ENCODE assay signal across 8 cellular contexts in the genomic region with DNA sequence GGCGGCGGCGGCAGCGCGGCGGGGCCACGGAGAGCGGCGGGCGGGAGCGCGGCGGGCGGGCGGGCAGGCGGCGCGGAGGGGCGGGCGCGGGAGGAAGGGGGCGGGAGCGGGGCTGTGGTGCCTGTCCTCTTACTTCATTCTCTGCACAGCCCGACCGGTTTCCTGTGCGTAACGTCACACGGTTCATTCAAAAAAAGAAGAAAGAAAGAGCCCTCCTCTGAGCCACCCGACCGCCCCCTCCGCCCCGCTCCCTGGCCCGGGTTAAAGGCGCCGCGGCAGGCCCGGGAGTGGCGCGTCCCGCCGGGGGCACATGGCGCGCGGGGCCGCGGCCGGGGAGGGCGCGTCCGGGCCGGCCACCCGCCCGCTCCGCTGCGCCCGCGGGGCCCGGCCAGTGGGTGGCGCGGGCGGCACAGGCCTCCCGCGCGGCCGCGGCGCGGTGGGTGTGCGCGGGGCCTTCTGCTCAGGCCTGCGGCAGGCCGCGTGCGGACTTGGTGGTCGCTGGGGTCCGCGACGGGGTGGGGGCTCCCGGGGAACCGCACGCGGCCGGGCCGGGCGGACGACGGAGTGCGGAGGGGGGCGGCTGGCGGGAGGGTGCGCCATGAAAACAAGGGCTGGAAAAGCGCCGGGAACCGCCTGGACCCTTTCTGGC. TPM values are rescaled to one million over a fixed set of nuclear protein-coding genes. Genes with fewer than 3 reads are reported as not detected.
A peak's percentile ranks its signal among the peaks of the same experiment; 100 is the strongest.
DNase-seq lines count a peak whose midpoint lies in the region; ATAC-seq and TF ChIP-seq lines count a peak whose summit lies in the region.

No MANE protein-coding gene starts in this region.

- no peaks in the 10 kb centered on the region for H3K27me3 Mint-ChIP-seq in activated CD4-positive, alpha-beta T cell treated with anti-CD3 and anti-CD28 coated beads, Interleukin-2, amount 10 ng/mL, durations not matched to agents 7 days and 5 days
- peaks cover 22% of the 10 kb centered on the region for H3K27me3 Mint-ChIP-seq in dendritic cell treated with granulocyte-macrophage colony-stimulating factor and Interleukin-4, amounts not matched to agents 40 ng/mL and 50 ng/mL, for 4 days

- H3K36me3 ChIP-seq in liver (ENCODE audit: control insufficient read depth in 4 of 4, insufficient read depth in 3 of 4, low read depth in 1 of 4, low read length in 3 of 4) = no peaks in the 10 kb centered on the region

- TF ChIP-seq RAD21 in liver (IDR thresholded peaks at IDR 0.05) = no peak

- POLR2A ChIA-PET in activated CD4-positive, alpha-beta T cell treated with anti-CD3 and anti-CD28 coated beads, Interleukin-2, amount 10 ng/mL, durations not matched to agents 7 days and 5 days (lab: Charles Lee) = no interaction called here

- peak overlapping the region; percentile 33 to 43 for H3K9ac ChIP-seq in liver (ENCODE audit: low read depth in 1 of 2, low read length in 2 of 2)

- under 1% methylated on average over 94 of the region's 94 CpGs for WGBS in liver

- DNase-seq in AG20443 (ENCODE audit: low spot score) (peak; percentile 87), NCI-H510A (lab: John Stamatoyannopoulos, UW) (peak; percentile 89)
- DNase-seq in activated CD4-positive, alpha-beta T cell treated with anti-CD3 and anti-CD28 coated beads, Interleukin-2, amount 10 ng/mL, durations not matched to agents 7 days and 5 days = peak; percentile 92
- DNase-seq in stimulated activated CD4-positive, alpha-beta T cell treated with anti-CD3 and anti-CD28 coated beads, Interleukin-4, amount 100 ng/mL, for 4 hours = peak; percentile 80 to 89

- intact Hi-C loops in dendritic cell treated with granulocyte-macrophage colony-stimulating factor and Interleukin-4, amounts not matched to agents 40 ng/mL and 50 ng/mL, for 4 days (cut with micrococcal nuclease) = no loop called here

- peaks cover 27% of the 10 kb centered on the region for H3K4me1 Mint-ChIP-seq in activated CD4-positive, alpha-beta T cell treated with anti-CD3 and anti-CD28 coated beads, Interleukin-2, amount 10 ng/mL, durations not matched to agents 7 days and 5 days
- H3K4me1 Mint-ChIP-seq in dendritic cell treated with granulocyte-macrophage colony-stimulating factor and Interleukin-4, amounts not matched to agents 40 ng/mL and 50 ng/mL, for 4 days (ENCODE audit: low read depth) = peaks cover 43% of the 10 kb centered on the region

- peak overlapping the region; percentile 47 to 91 (median 56) for H3K4me3 ChIP-seq in liver (ENCODE audit: low read depth in 1 of 3, low read length in 3 of 3)

- peaks cover 37% of the 10 kb centered on the region for H3K36me3 Mint-ChIP-seq in activated CD4-positive, alpha-beta T cell treated with anti-CD3 and anti-CD28 coated beads, Interleukin-2, amount 10 ng/mL, durations not matched to agents 7 days and 5 days (ENCODE audit: low read depth)
- no peaks in the 10 kb centered on the region for H3K36me3 Mint-ChIP-seq in dendritic cell treated with granulocyte-macrophage colony-stimulating factor and Interleukin-4, amounts not matched to agents 40 ng/mL and 50 ng/mL, for 4 days (ENCODE audit: low read depth)

- H3K4me1 ChIP-seq in liver (ENCODE audit: control insufficient read depth in 4 of 4, insufficient read depth in 4 of 4, low read length in 3 of 4) = peaks cover 3 to 20% (median 10%) of the 10 kb centered on the region in 4 donors

- H3K27ac Mint-ChIP-seq in activated CD4-positive, alpha-beta T cell treated with anti-CD3 and anti-CD28 coated beads, Interleukin-2, amount 10 ng/mL, durations not matched to agents 7 days and 5 days = peak overlapping the region; percentile 91
- peak overlapping the region; percentile 80 for H3K27ac Mint-ChIP-seq in dendritic cell treated with granulocyte-macrophage colony-stimulating factor and Interleukin-4, amounts not matched to agents 40 ng/mL and 50 ng/mL, for 4 days

- peak; percentile 26 for TF ChIP-seq CTCF in liver (IDR thresholded peaks at IDR 0.05; ENCODE audit: low read depth, low read length, missing input control)

- CTCF ChIA-PET in activated CD4-positive, alpha-beta T cell treated with anti-CD3 and anti-CD28 coated beads, Interleukin-2, amount 10 ng/mL, durations not matched to agents 7 days and 5 days (lab: Charles Lee) = interaction anchor here (2.3 to 3.4 kb wide), 3 partner anchors 13 to 165 kb away, joined by 8 to 37 read pairs (median 30); no protein-coding TSS in a partner anchor

- H3K27me3 ChIP-seq in liver (ENCODE audit: control insufficient read depth in 4 of 4, insufficient read depth in 4 of 4, low read length in 3 of 4) = no peaks in the 10 kb centered on the region

- no peaks in the 10 kb centered on the region for H3K9me3 ChIP-seq in liver (ENCODE audit: control insufficient read depth in 4 of 4, low read length in 3 of 4)

- H3K4me3 Mint-ChIP-seq in activated CD4-positive, alpha-beta T cell treated with anti-CD3 and anti-CD28 coated beads, Interleukin-2, amount 10 ng/mL, durations not matched to agents 7 days and 5 days = peak overlapping the region; percentile 99
- peak overlapping the region; percentile 81 for H3K4me3 Mint-ChIP-seq in dendritic cell treated with granulocyte-macrophage colony-stimulating factor and Interleukin-4, amounts not matched to agents 40 ng/mL and 50 ng/mL, for 4 days

- H3K27ac ChIP-seq in liver (ENCODE audit: low read depth in 1 of 2, low read length in 2 of 2) = peak overlapping the region; percentile 52 to 77

- peak; percentile 53 for ATAC-seq in GM19025 (IDR thresholded peaks at IDR 0.05; ENCODE audit: low read depth, unreplicated experiment)
- ATAC-seq in HG03280 (IDR thresholded peaks at IDR 0.05; ENCODE audit: unreplicated experiment) = peak; percentile 54

- H3K9me3 Mint-ChIP-seq in activated CD4-positive, alpha-beta T cell treated with anti-CD3 and anti-CD28 coated beads, Interleukin-2, amount 10 ng/mL, durations not matched to agents 7 days and 5 days = no peaks in the 10 kb centered on the region
- H3K9me3 Mint-ChIP-seq in dendritic cell treated with granulocyte-macrophage colony-stimulating factor and Interleukin-4, amounts not matched to agents 40 ng/mL and 50 ng/mL, for 4 days = no peaks in the 10 kb centered on the region

TF ChIP-seq in liver, 16 proteins besides CTCF, POLR2A, EP300 and RAD21:
- no peak for TF ChIP-seq TAF1 (conservative IDR thresholded peaks at IDR 0.05)
- no peak for TF ChIP-seq NR2F2 (IDR thresholded peaks at IDR 0.05)
- no peak for TF ChIP-seq RXRA (IDR thresholded peaks at IDR 0.05)
- TF ChIP-seq FOXA2 (IDR thresholded peaks at IDR 0.05) = no peak
- no peak for TF ChIP-seq SP1 (IDR thresholded peaks at IDR 0.05)
- TF ChIP-seq, protein P1, sequence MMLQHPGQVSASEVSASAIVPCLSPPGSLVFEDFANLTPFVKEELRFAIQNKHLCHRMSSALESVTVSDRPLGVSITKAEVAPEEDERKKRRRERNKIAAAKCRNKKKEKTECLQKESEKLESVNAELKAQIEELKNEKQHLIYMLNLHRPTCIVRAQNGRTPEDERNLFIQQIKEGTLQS (IDR thresholded peaks at IDR 0.05) = no peak
- TF ChIP-seq, protein P2, sequence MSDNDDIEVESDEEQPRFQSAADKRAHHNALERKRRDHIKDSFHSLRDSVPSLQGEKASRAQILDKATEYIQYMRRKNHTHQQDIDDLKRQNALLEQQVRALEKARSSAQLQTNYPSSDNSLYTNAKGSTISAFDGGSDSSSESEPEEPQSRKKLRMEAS (IDR thresholded peaks at IDR 0.05) = no peak
- no peak for TF ChIP-seq HNF4A (conservative IDR thresholded peaks at IDR 0.05)
- TF ChIP-seq GABPA (IDR thresholded peaks at IDR 0.05 in 1 of 2, conservative IDR thresholded peaks at IDR 0.05 in 1 of 2) = no peak
- no peak for TF ChIP-seq EGR1 (IDR thresholded peaks at IDR 0.05; ENCODE audit: low read depth in 2 of 2)
- TF ChIP-seq, protein P3, sequence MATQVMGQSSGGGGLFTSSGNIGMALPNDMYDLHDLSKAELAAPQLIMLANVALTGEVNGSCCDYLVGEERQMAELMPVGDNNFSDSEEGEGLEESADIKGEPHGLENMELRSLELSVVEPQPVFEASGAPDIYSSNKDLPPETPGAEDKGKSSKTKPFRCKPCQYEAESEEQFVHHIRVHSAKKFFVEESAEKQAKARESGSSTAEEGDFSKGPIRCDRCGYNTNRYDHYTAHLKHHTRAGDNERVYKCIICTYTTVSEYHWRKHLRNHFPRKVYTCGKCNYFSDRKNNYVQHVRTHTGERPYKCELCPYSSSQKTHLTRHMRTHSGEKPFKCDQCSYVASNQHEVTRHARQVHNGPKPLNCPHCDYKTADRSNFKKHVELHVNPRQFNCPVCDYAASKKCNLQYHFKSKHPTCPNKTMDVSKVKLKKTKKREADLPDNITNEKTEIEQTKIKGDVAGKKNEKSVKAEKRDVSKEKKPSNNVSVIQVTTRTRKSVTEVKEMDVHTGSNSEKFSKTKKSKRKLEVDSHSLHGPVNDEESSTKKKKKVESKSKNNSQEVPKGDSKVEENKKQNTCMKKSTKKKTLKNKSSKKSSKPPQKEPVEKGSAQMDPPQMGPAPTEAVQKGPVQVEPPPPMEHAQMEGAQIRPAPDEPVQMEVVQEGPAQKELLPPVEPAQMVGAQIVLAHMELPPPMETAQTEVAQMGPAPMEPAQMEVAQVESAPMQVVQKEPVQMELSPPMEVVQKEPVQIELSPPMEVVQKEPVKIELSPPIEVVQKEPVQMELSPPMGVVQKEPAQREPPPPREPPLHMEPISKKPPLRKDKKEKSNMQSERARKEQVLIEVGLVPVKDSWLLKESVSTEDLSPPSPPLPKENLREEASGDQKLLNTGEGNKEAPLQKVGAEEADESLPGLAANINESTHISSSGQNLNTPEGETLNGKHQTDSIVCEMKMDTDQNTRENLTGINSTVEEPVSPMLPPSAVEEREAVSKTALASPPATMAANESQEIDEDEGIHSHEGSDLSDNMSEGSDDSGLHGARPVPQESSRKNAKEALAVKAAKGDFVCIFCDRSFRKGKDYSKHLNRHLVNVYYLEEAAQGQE (IDR thresholded peaks at IDR 0.05) = no peak
- no peak for TF ChIP-seq YY1 (IDR thresholded peaks at IDR 0.05)
- TF ChIP-seq JUND (IDR thresholded peaks at IDR 0.05) = no peak
- no peak for TF ChIP-seq FOXA1 (IDR thresholded peaks at IDR 0.05)

RNA-seq across cellular contexts. Expression of a gene that starts 0.6 kb away (rescaled TPM):
- 100 to 1,000 TPM; 113 to 119 TPM for total RNA-seq in activated CD4-positive, alpha-beta T cell treated with anti-CD3 and anti-CD28 coated beads, Interleukin-2, amount 10 ng/mL, durations not matched to agents 7 days and 5 days
- total RNA-seq in liver = 1 to 10 TPM; 2.1 to 3.9 TPM
- under 1 TPM; 0.40 to 0.69 TPM for polyA plus RNA-seq in liver

RNA-seq across cellular contexts. Expression of a gene that starts 46.8 kb away (rescaled TPM):
- total RNA-seq in activated CD4-positive, alpha-beta T cell treated with anti-CD3 and anti-CD28 coated beads, Interleukin-2, amount 10 ng/mL, durations not matched to agents 7 days and 5 days = 10 to 100 TPM; 56.1 to 56.6 TPM
- 10 to 100 TPM; 11.3 to 34.1 TPM for total RNA-seq in liver
- polyA plus RNA-seq in liver = 10 to 100 TPM; 28.7 to 37.2 TPM

Comparison
In these comparisons a context has a peak if more than half of its experiments do, and no peak if none do; other contexts are left out.
1. Peak in every context shown above with its lines: DNase-seq, ATAC-seq, H3K4me3 ChIP-seq and H3K27ac ChIP-seq.
2. RNA of a gene that starts 0.6 kb away (total RNA-seq): 113 to 119 TPM in activated CD4-positive, alpha-beta T cell treated with anti-CD3 and anti-CD28 coated beads, Interleukin-2, amount 10 ng/mL, durations not matched to agents 7 days and 5 days; 2.1 to 3.9 TPM in liver; every median in the first group is over 10 times any median in the second.